7 cellular contexts compared by ENCODE assay signal in the genomic region with DNA sequence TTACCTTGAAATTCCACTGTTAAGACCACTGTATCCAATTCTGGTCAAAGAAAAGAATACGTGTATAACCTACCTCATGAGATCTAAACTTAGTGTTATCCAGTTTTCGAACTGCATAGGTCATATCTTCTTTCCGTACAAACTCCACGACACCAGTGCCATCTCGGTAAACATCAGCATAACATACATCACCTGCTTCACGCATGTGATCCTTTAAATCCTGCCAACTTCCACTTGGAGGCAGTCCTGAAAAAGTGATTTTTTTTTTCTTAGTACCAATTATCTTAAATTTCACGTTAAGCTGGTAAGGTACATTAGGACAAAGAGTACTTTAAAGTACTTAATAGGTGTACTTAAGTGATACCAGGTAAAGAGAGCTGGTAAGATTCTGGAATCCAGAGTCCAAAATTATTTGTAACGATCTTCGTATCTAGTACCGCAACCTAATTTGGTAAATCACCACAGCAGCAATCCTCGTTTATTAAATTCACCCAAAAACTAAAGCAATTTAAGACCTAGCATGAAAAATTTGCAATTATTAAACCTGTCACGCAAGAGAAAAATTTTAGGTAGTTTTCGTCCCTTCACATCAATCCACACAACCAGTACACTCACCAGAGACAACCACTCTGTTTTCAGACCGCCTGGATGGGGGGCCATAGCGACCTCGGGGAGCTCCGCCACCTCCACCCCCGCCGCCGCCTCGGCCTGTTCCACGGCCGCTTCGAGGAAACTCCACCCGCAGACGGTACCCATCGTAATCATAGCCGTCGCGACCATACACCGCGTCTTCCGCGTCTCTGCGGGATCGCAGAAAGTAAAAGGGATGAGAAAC. TPM values are rescaled to one million over a fixed set of nuclear protein-coding genes. Genes with fewer than 3 reads are reported as not detected.
DNase-seq lines count a peak whose midpoint lies in the region; TF ChIP-seq lines count a peak whose summit lies in the region.

No MANE protein-coding gene starts in this region.

- in situ Hi-C loops in G401 (cut with HindIII; ENCODE audit: low sequenced_read_pairs), result no loop called here

- H3K79me2 ChIP-seq in hepatocyte, result peaks cover 71% of the 10 kb centered on the region

- H3K36me3 ChIP-seq in hepatocyte (replicated peaks; ENCODE audit: insufficient read depth, low read depth), result peaks cover 12% of the 10 kb centered on the region

- H3K9me3 ChIP-seq in hepatocyte (ENCODE audit: low read depth), result no peaks in the 10 kb centered on the region

- 0 out of 2 replicates have a peak, but pooled peaks cover 3% of the 10 kb centered on the region for H3K27me3 Mint-ChIP-seq in HFFc6 (ENCODE audit: insufficient read depth)
- H3K27me3 Mint-ChIP-seq in activated CD4-positive, alpha-beta memory T cell treated with anti-CD3 and anti-CD28 coated beads for 36 hours, result no peaks in the 10 kb centered on the region

- 4% methylated on average over 36 of the region's 36 CpGs for WGBS in hepatocyte (ENCODE audit: low lambda C conversion rate, missing lambda C conversion rate)

- H2AFZ ChIP-seq in hepatocyte, result no peak overlapping the region

- intact Hi-C loops in activated CD4-positive, alpha-beta memory T cell treated with anti-CD3 and anti-CD28 coated beads for 36 hours (cut with micrococcal nuclease), result loop anchor here (2.0 to 5.0 kb wide), 3 partner anchors 151 to 1149 kb away; a partner anchor contains a TSS

- H3K27me3 ChIP-seq in hepatocyte, result no peaks in the 10 kb centered on the region

- POLR2A ChIA-PET in activated CD4-positive, alpha-beta memory T cell treated with anti-CD3 and anti-CD28 coated beads for 36 hours (lab: Charles Lee), result interaction anchor here (1.0 to 4.0 kb wide), 8 partner anchors 10 to 334 kb away, joined by 3 to 32 read pairs (median 15); a partner anchor contains a TSS

- H3K4me3 Mint-ChIP-seq in HFFc6, result peak overlapping the region; percentile 97
- H3K4me3 Mint-ChIP-seq in activated CD4-positive, alpha-beta memory T cell treated with anti-CD3 and anti-CD28 coated beads for 36 hours, result peak overlapping the region; percentile 99

- TF ChIP-seq CTCF in HFFc6 (IDR thresholded peaks at IDR 0.05), result no peak
- TF ChIP-seq CTCF in hepatocyte (IDR thresholded peaks at IDR 0.05; ENCODE audit: poor library complexity), result no peak

- H3K27ac Mint-ChIP-seq in HFFc6, result peak overlapping the region; percentile 99
- peak overlapping the region; percentile 100 for H3K27ac Mint-ChIP-seq in activated CD4-positive, alpha-beta memory T cell treated with anti-CD3 and anti-CD28 coated beads for 36 hours

- peak overlapping the region; percentile 92 for H3K4me2 ChIP-seq in hepatocyte

- peaks cover 54% of the 10 kb centered on the region for H3K36me3 Mint-ChIP-seq in HFFc6 (ENCODE audit: low read depth)
- H3K36me3 Mint-ChIP-seq in activated CD4-positive, alpha-beta memory T cell treated with anti-CD3 and anti-CD28 coated beads for 36 hours, result peaks cover 60% of the 10 kb centered on the region

- peaks cover 54% of the 10 kb centered on the region for H4K20me1 ChIP-seq in hepatocyte (ENCODE audit: insufficient read depth, poor library complexity, severe bottlenecking)

- H3K4me3 ChIP-seq in hepatocyte, result peak overlapping the region; percentile 90

- CTCF ChIA-PET in activated CD4-positive, alpha-beta memory T cell treated with anti-CD3 and anti-CD28 coated beads for 36 hours (lab: Charles Lee), result interaction anchor here (1.0 to 2.9 kb wide), 6 partner anchors 10 to 173 kb away, joined by 3 to 27 read pairs (median 4); a partner anchor contains a TSS

- H3K9me3 Mint-ChIP-seq in HFFc6, result no peaks in the 10 kb centered on the region
- no peaks in the 10 kb centered on the region for H3K9me3 Mint-ChIP-seq in activated CD4-positive, alpha-beta memory T cell treated with anti-CD3 and anti-CD28 coated beads for 36 hours

- no peaks in the 10 kb centered on the region for H3K9me2 ChIP-seq in hepatocyte (replicated peaks; ENCODE audit: insufficient read depth)

- peaks cover 29% of the 10 kb centered on the region for H3K4me1 ChIP-seq in hepatocyte (ENCODE audit: insufficient read depth)

- H3K4me1 Mint-ChIP-seq in HFFc6 (ENCODE audit: low read depth), result peaks cover 59% of the 10 kb centered on the region
- H3K4me1 Mint-ChIP-seq in activated CD4-positive, alpha-beta memory T cell treated with anti-CD3 and anti-CD28 coated beads for 36 hours (ENCODE audit: low read depth), result peaks cover 58% of the 10 kb centered on the region

- H3K27ac ChIP-seq in hepatocyte, result peak overlapping the region; percentile 99

- no peak for DNase-seq in HFFc6
- DNase-seq in activated CD4-positive, alpha-beta memory T cell treated with anti-CD3 and anti-CD28 coated beads for 36 hours, result no peak
- DNase-seq in hepatocyte (ENCODE audit: low spot score), result no peak
- peak; percentile 68 for DNase-seq in stimulated activated naive CD4-positive, alpha-beta T cell treated with Interleukin-2 at 50 U/mL for 16 hours (lab: John Stamatoyannopoulos, UW)
- no peak for DNase-seq in NK-92 (lab: John Stamatoyannopoulos, UW; ENCODE audit: unreplicated experiment)
- DNase-seq in NCI-H510A (lab: John Stamatoyannopoulos, UW), result no peak
- DNase-seq in G401 (ENCODE audit: low spot score), result no peak

RNA-seq across cellular contexts. Expression of a gene that starts 1.1 kb away (rescaled TPM):
- total RNA-seq in HFFc6 (2021; fragmentation: NEBNext Ultra II Directional; extraction: Animal tissue kit (Norgen Biotek cat#: 25700)), result 100 to 1,000 TPM; 216 to 296 (median 271) TPM
- 100 to 1,000 TPM; 325 to 326 TPM for total RNA-seq in activated CD4-positive, alpha-beta memory T cell treated with anti-CD3 and anti-CD28 coated beads for 36 hours
- total RNA-seq in hepatocyte, result 175 and 189 TPM in 2 replicates
- polyA plus RNA-seq in hepatocyte, result 98.3 and 107 TPM in 2 replicates
- total RNA-seq in G401 (2014; rRNA removed; shearing (Covaris generic)), result 461 and 585 TPM in 2 replicates

RNA-seq across cellular contexts. Expression of a gene that starts 17.9 kb away (rescaled TPM):
- 10 to 100 TPM; 41.7 to 56.5 (median 51.8) TPM for total RNA-seq in HFFc6 (2021; fragmentation: NEBNext Ultra II Directional; extraction: Animal tissue kit (Norgen Biotek cat#: 25700))
- 10 to 100 TPM; 26.8 to 29.8 TPM for total RNA-seq in activated CD4-positive, alpha-beta memory T cell treated with anti-CD3 and anti-CD28 coated beads for 36 hours
- total RNA-seq in hepatocyte, result 56.0 and 57.3 TPM in 2 replicates
- 19.1 and 20.9 TPM in 2 replicates for polyA plus RNA-seq in hepatocyte
- 22.7 and 37.4 TPM in 2 replicates for total RNA-seq in G401 (2014; rRNA removed; shearing (Covaris generic))

RNA-seq across cellular contexts. Expression of a gene that starts 50.7 kb away (rescaled TPM):
- total RNA-seq in HFFc6 (2021; fragmentation: NEBNext Ultra II Directional; extraction: Animal tissue kit (Norgen Biotek cat#: 25700)), result 10 to 100 TPM; 34.0 to 41.0 (median 34.9) TPM
- under 1 TPM; 0.29 to 0.36 TPM for total RNA-seq in activated CD4-positive, alpha-beta memory T cell treated with anti-CD3 and anti-CD28 coated beads for 36 hours
- total RNA-seq in hepatocyte, result 9.3 and 11.6 TPM in 2 replicates
- 23.3 and 27.4 TPM in 2 replicates for polyA plus RNA-seq in hepatocyte
- total RNA-seq in G401 (2014; rRNA removed; shearing (Covaris generic)), result 26.7 and 42.3 TPM in 2 replicates
